In genomic region chr1:41314781-41315481, GRCh38 we compare ENCODE assay signal across 16 cellular contexts. TPM values are rescaled to one million over a fixed set of nuclear protein-coding genes. Genes with fewer than 3 reads are reported as not detected.
DNase-seq lines count a peak whose midpoint lies in the region; ATAC-seq and TF ChIP-seq lines count a peak whose summit lies in the region.
"Had no signal": no experiment of that assay in that cellular context is flagged by ENCODE, and none has a peak within 500 bp of the region (broad histone marks: within the 10 kb centered on the region; RNA-seq: fewer than 3 reads in every experiment).

No MANE protein-coding gene starts in this region.

- no peak overlapping the region for H3K4me3 ChIP-seq in psoas muscle
- H3K4me3 ChIP-seq: PC-9 had no signal

- DNase-seq in DMS153 (lab: John Stamatoyannopoulos, UW) (peak; percentile 38), NCI-H1105 treated with DMSO at 0.1 percent for 48 hours (lab: John Stamatoyannopoulos, UW) (peak; percentile 82), amniotic epithelial cell (ENCODE audit: low read depth) (peak; percentile 93), left kidney (ENCODE audit: low read depth, low spot score) (peak; percentile 16), psoas muscle (no peak), Right ventricle myocardium inferior (ENCODE audit: missing footprints) (no peak), GM19238 (ENCODE audit: insufficient read length, low spot score) (no peak)
- DNase-seq: activated gamma-delta T cell treated with Interleukin-2 at 50 U/mL for 16 hours; AML-193; effector CD8-positive, alpha-beta T cell; kidney glomerular epithelial cell; NCI-H345; PC-9 had no signal

- intact Hi-C loops in psoas muscle (cut with DNase I) (no loop called here), Right ventricle myocardium inferior (cut with DNase I) (no loop called here)

- WGBS in psoas muscle, 3 donors: 80 to 83% (median 82%) methylated on average over 15 of the region's 15 CpGs

- TF ChIP-seq CTCF in psoas muscle (IDR thresholded peaks at IDR 0.05): no peak

- H3K27ac ChIP-seq in psoas muscle: no peak overlapping the region
- H3K27ac ChIP-seq: parathyroid adenoma, PC-9 had no signal

- no peak for ATAC-seq in psoas muscle
- no peak for ATAC-seq in Right ventricle myocardium inferior
- ATAC-seq in GM18867 (IDR thresholded peaks at IDR 0.05; ENCODE audit: unreplicated experiment): no peak

- H3K4me1 ChIP-seq in psoas muscle: peaks cover 10% of the 10 kb centered on the region
- H3K4me1 ChIP-seq: parathyroid adenoma had no signal

- H3K9me3 ChIP-seq in psoas muscle: no peaks in the 10 kb centered on the region

- H3K27me3 ChIP-seq in psoas muscle (ENCODE audit: insufficient read depth in 3 of 3, low read length in 2 of 3): no peaks in the 10 kb centered on the region

- H3K36me3 ChIP-seq in psoas muscle (ENCODE audit: insufficient read depth in 1 of 2, low read depth in 1 of 2): no peaks in the 10 kb centered on the region

RNA-seq across cellular contexts. Expression of gene FOXO6, which starts 46.3 kb away (rescaled TPM):
- 1 to 10 TPM in 3 of 4 donors, under 1 TPM in 1; 0.84 to 8.6 (median 3.3) TPM for total RNA-seq in psoas muscle
- polyA plus RNA-seq in psoas muscle: under 1 TPM; 0.42 to 0.88 (median 0.44) TPM
- total RNA-seq in Right ventricle myocardium inferior: 4.5 TPM
- total RNA-seq: glomerular endothelial cell had no signal

Comparison
In these comparisons a context has a peak if more than half of its experiments do, and no peak if none do; other contexts are left out.
1. DNase-seq: peak in DMS153 (single experiment), NCI-H1105 treated with DMSO at 0.1 percent for 48 hours (single experiment), amniotic epithelial cell (single experiment) and left kidney (single experiment); none in psoas muscle (0 of 2), Right ventricle myocardium inferior (single experiment) and GM19238 (single experiment).